Comparison of ENCODE assay signal across 21 cellular contexts in the genomic region with DNA sequence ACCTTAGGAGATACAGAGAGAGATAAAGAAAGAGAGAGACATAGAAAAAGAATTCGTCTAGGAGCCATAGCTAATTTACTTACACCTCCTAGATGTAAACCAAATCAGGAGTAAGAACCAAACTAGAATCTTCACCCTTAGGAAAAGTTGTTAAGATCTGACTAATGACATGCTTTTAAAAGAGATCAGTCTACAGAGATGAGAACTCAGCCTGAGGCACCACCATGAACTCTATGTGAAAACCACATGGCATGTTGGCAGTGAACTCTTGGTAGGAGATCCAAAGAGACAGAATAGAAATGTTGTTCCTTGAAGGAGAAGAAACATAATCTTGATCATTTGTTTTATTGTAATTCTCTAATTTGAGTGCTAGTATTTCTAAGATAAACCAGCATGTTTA.
"Had no signal": no experiment of that assay in that cellular context is flagged by ENCODE, and none has a peak within 500 bp of the region (broad histone marks: within the 10 kb centered on the region; RNA-seq: fewer than 3 reads in every experiment).

No MANE protein-coding gene starts in this region.

- H3K4me3 ChIP-seq: esophagus muscularis mucosa, left ventricle myocardium inferior, lower lobe of right lung, neural progenitor cell, ovary, right atrium auricular region had no signal

- DNase-seq: cortex of kidney; effector memory CD4-positive, alpha-beta T cell; immature natural killer cell; kidney; left cardiac atrium; left ventricle myocardium inferior; lower lobe of right lung; mesenchymal stem cell; midbrain; nucleus accumbens; ovary; small intestine; stimulated activated CD4-positive, alpha-beta T cell treated with anti-CD3 and anti-CD28 coated beads, Interleukin-12 subunit alpha, Interleukin-12 subunit beta, amount 100 ng/mL, for 4 hours; stimulated activated naive CD4-positive, alpha-beta T cell treated with Interleukin-2 at 50 U/mL for 16 hours had no signal

- H3K4me3 Mint-ChIP-seq: immature natural killer cell; natural killer cell treated with Interleukin-12 subunit alpha and Interleukin-12 subunit beta and Interleukin-15 and Interleukin-18, amount 100 ng/mL, for 72 hours; neural progenitor cell; type B pancreatic cell had no signal

- H3K27ac Mint-ChIP-seq: natural killer cell treated with Interleukin-12 subunit alpha and Interleukin-12 subunit beta and Interleukin-15 and Interleukin-18, amount 100 ng/mL, for 72 hours; neural progenitor cell; type B pancreatic cell had no signal

- H2AFZ ChIP-seq: neural progenitor cell had no signal

- H3K9ac ChIP-seq: neural progenitor cell had no signal

- FAIRE-seq: endometrium, kidney, small intestine had no signal

- H3K4me2 ChIP-seq: neural progenitor cell had no signal

- H3K4me1 ChIP-seq: esophagus muscularis mucosa, left ventricle myocardium inferior, lower lobe of right lung, neural progenitor cell, right atrium auricular region had no signal

- H3K27me3 ChIP-seq: esophagus muscularis mucosa, neural progenitor cell, ovary, right atrium auricular region had no signal

- H3K36me3 ChIP-seq: esophagus muscularis mucosa, left ventricle myocardium inferior, lower lobe of right lung, neural progenitor cell, ovary, right atrium auricular region had no signal

- ATAC-seq: lower lobe of right lung had no signal

- H3K27ac ChIP-seq: epithelial cell of prostate, esophagus muscularis mucosa, left ventricle myocardium inferior, lower lobe of right lung, neural progenitor cell, ovary, right atrium auricular region had no signal

- H3K27me3 Mint-ChIP-seq: natural killer cell treated with Interleukin-12 subunit alpha and Interleukin-12 subunit beta and Interleukin-15 and Interleukin-18, amount 100 ng/mL, for 72 hours had no signal

- H3K36me3 Mint-ChIP-seq: neural progenitor cell, type B pancreatic cell had no signal

- H3K9me3 ChIP-seq: esophagus muscularis mucosa, lower lobe of right lung, ovary, right atrium auricular region had no signal

- H3K9me3 Mint-ChIP-seq: immature natural killer cell; natural killer cell treated with Interleukin-12 subunit alpha and Interleukin-12 subunit beta and Interleukin-15 and Interleukin-18, amount 100 ng/mL, for 72 hours; neural progenitor cell; type B pancreatic cell had no signal
